Comparison of ENCODE assay signal across 29 cellular contexts in genomic region chr3:172446198-172446597, GRCh38. TPM values are rescaled to one million over a fixed set of nuclear protein-coding genes. Genes with fewer than 3 reads are reported as not detected.
"Had no signal": no experiment of that assay in that cellular context is flagged by ENCODE, and none has a peak within 500 bp of the region (broad histone marks: within the 10 kb centered on the region; RNA-seq: fewer than 3 reads in every experiment).

No MANE protein-coding gene starts in this region.

- ATAC-seq: effector memory CD8-positive, alpha-beta T cell; esophagus mucosa; gastrocnemius medialis; heart right ventricle; left lung; left ventricle myocardium superior; lower lobe of right lung; naive thymus-derived CD4-positive, alpha-beta T cell had no signal

- H3K9me3 ChIP-seq: colonic mucosa, esophagus squamous epithelium, gastrocnemius medialis, heart right ventricle, left lung, lower lobe of right lung had no signal

- H3K4me3 ChIP-seq: colonic mucosa, esophagus squamous epithelium, gastrocnemius medialis, heart right ventricle, left lung, lower lobe of right lung had no signal

- H3K27ac ChIP-seq: colonic mucosa, epithelial cell of prostate, esophagus squamous epithelium, gastrocnemius medialis, heart right ventricle, left lung, lower lobe of right lung had no signal

- H3K36me3 ChIP-seq: colonic mucosa, esophagus squamous epithelium, gastrocnemius medialis, heart right ventricle, left lung, lower lobe of right lung had no signal

- DNase-seq: colonic mucosa; cortex of kidney; effector CD8-positive, alpha-beta T cell; effector memory CD8-positive, alpha-beta T cell; endodermal cell; erythroblast; esophagus squamous epithelium; foreskin fibroblast; foreskin melanocyte; gastrocnemius medialis; glutamatergic neuron; head of caudate nucleus; heart right ventricle; hippocampal formation; left lung; left ventricle myocardium superior; lower lobe of right lung; mesenchymal stem cell; naive thymus-derived CD4-positive, alpha-beta T cell had no signal

- H3K4me1 ChIP-seq: colonic mucosa, gastrocnemius medialis had no signal

RNA-seq across cellular contexts. Expression of gene GHSR, which starts 2.1 kb away (rescaled TPM):
- total RNA-seq: colonic mucosa; dermis microvascular lymphatic vessel endothelial cell; endodermal cell; esophagus mucosa; esophagus squamous epithelium; gastrocnemius medialis; glomerular endothelial cell; heart right ventricle; kidney epithelial cell; left lung; left ventricle myocardium superior; lower leg skin; lower lobe of right lung; lung microvascular endothelial cell; mesenteric fat pad; mesothelial cell of epicardium; mucosa of gallbladder; naive thymus-derived CD4-positive, alpha-beta T cell had no signal
